1 cellular context compared by ENCODE assay signal in the genomic region with DNA sequence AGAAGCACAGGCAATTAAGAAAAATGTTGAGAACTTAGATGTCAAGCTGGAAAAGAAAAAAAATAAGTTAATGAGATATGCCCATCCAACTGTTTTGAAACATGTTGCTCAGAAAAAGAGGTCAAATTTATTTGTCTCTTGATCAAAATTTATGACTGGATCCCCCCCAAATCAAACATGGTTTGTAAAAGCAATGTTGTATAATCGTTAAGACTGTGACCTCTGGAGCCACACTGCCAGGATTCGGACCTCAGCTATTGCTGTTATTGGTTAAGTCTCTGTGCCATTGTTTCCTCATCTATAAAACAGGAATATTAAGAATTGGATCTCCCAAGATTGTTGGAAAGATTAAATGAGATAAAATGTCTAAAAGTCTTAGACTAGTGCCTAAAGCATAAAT.
TF ChIP-seq lines count a peak whose summit lies in the region.

No MANE protein-coding gene starts in this region.

TF ChIP-seq in HepG2, 621 proteins besides CTCF, POLR2A, EP300 and RAD21 (continued from another document):
- TF ChIP-seq, protein P1, sequence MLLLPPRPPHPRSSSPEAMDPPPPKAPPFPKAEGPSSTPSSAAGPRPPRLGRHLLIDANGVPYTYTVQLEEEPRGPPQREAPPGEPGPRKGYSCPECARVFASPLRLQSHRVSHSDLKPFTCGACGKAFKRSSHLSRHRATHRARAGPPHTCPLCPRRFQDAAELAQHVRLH (CRISPR knock-in tag; IDR thresholded peaks at IDR 0.05; ENCODE audit: borderline replicate concordance, low read depth) = no peak
- no peak for TF ChIP-seq JARID2 (CRISPR knock-in tag; IDR thresholded peaks at IDR 0.05; ENCODE audit: insufficient replicate concordance)
- no peak for TF ChIP-seq SMC3 (IDR thresholded peaks at IDR 0.05; ENCODE audit: low read length)
